Comparison of ENCODE assay signal across 22 cellular contexts in the genomic region with DNA sequence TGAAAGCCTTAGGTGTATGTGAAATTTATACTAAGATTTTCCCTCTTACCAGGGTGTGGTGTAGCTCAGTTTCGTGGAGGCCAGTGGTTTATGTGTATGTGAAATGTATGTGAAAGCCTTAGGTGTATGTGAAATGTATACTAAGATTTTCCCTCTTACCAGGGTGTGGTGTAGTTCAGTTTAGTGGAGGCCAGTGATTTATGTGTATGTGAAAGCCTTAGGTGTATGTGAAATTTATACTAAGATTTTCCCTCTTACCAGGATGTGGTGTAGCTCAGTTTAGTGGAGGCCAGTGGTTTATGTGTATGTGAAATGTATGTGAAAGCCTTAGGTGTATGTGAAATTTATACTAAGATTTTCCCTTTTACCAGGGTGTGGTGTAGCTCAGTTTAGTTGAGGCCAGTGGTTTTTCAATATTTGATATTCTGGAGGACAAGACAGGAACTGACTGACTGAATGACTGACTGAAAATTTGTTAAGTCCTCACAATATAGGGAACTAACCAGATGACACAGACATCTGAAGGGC.
DNase-seq lines count a peak whose midpoint lies in the region; ATAC-seq and TF ChIP-seq lines count a peak whose summit lies in the region.
"Had no signal": no experiment of that assay in that cellular context is flagged by ENCODE, and none has a peak within 500 bp of the region (broad histone marks: within the 10 kb centered on the region; RNA-seq: fewer than 3 reads in every experiment).

No MANE protein-coding gene starts in this region.

- no peak overlapping the region for H3K4me3 ChIP-seq in suprapubic skin
- H3K4me3 ChIP-seq in lower lobe of right lung: no peak overlapping the region
- H3K4me3 ChIP-seq: ascending aorta, thoracic aorta had no signal

- H3K27ac ChIP-seq in suprapubic skin: no peak overlapping the region
- no peak overlapping the region for H3K27ac ChIP-seq in lower lobe of right lung
- H3K27ac ChIP-seq: ascending aorta, thoracic aorta had no signal

- DNase-seq in stimulated activated naive CD8-positive, alpha-beta T cell treated with anti-CD3 and anti-CD28 coated beads, Interleukin-15, amount 100 ng/mL, for 72 hours: no peak
- no peak for DNase-seq in stimulated activated naive CD8-positive, alpha-beta T cell treated with anti-CD3 and anti-CD28 coated beads, Interleukin-15, Interleukin-2, amounts not matched to agents 100 U/mL and 50 U/mL, for 24 hours
- no peak for DNase-seq in activated effector memory CD4-positive, alpha-beta T cell treated with anti-CD3 and anti-CD28 coated beads, Interleukin-2, amount 50 U/mL, for 16 hours
- DNase-seq in suprapubic skin (ENCODE audit: low spot score in 2 of 2) (no peak), lower lobe of right lung (no peak)
- DNase-seq: ACHN; activated CD8-positive, alpha-beta T cell treated with anti-CD3 and anti-CD28 coated beads for 36 hours; CD4-positive, alpha-beta memory T cell; glutamatergic neuron; immature natural killer cell; mesenchymal stem cell; NCI-H187; NCI-H524 treated with DMSO at 0.1 percent for 48 hours had no signal

- intact Hi-C loops in lower lobe of right lung (cut with DNase I): no loop called here

- H3K4me1 Mint-ChIP-seq in stimulated activated naive CD8-positive, alpha-beta T cell treated with anti-CD3 and anti-CD28 coated beads, Interleukin-15, amount 100 ng/mL, for 72 hours: no peaks in the 10 kb centered on the region
- H3K4me1 Mint-ChIP-seq: CD4-positive, alpha-beta memory T cell; immature natural killer cell had no signal

- TF ChIP-seq EP300 in suprapubic skin (IDR thresholded peaks at IDR 0.05): no peak

- no peaks in the 10 kb centered on the region for H3K9me3 Mint-ChIP-seq in stimulated activated naive CD8-positive, alpha-beta T cell treated with anti-CD3 and anti-CD28 coated beads, Interleukin-15, amount 100 ng/mL, for 72 hours
- H3K9me3 Mint-ChIP-seq: activated CD8-positive, alpha-beta T cell treated with anti-CD3 and anti-CD28 coated beads for 36 hours; dendritic cell treated with granulocyte-macrophage colony-stimulating factor and Interleukin-4, amounts not matched to agents 40 ng/mL and 50 ng/mL, for 4 days; immature natural killer cell had no signal

- H3K27me3 ChIP-seq in suprapubic skin: no peaks in the 10 kb centered on the region
- no peaks in the 10 kb centered on the region for H3K27me3 ChIP-seq in lower lobe of right lung (ENCODE audit: low read depth)
- H3K27me3 ChIP-seq: ascending aorta had no signal

- 67% methylated on average over 1 of the region's 1 CpG for WGBS in suprapubic skin

- no peak overlapping the region for H3K27ac Mint-ChIP-seq in stimulated activated naive CD8-positive, alpha-beta T cell treated with anti-CD3 and anti-CD28 coated beads, Interleukin-15, amount 100 ng/mL, for 72 hours
- H3K27ac Mint-ChIP-seq: activated CD8-positive, alpha-beta T cell treated with anti-CD3 and anti-CD28 coated beads for 36 hours; CD4-positive, alpha-beta memory T cell; dendritic cell treated with granulocyte-macrophage colony-stimulating factor and Interleukin-4, amounts not matched to agents 40 ng/mL and 50 ng/mL, for 4 days; immature natural killer cell had no signal

- TF ChIP-seq CTCF in suprapubic skin (IDR thresholded peaks at IDR 0.05) (no peak), lower lobe of right lung (IDR thresholded peaks at IDR 0.05) (no peak)

- H3K9me3 ChIP-seq in suprapubic skin (no peaks in the 10 kb centered on the region), lower lobe of right lung (no peaks in the 10 kb centered on the region)
- H3K9me3 ChIP-seq: ascending aorta, thoracic aorta had no signal

- H3K4me1 ChIP-seq in suprapubic skin (no peaks in the 10 kb centered on the region), lower lobe of right lung (no peaks in the 10 kb centered on the region)
- H3K4me1 ChIP-seq: ascending aorta had no signal

- no peaks in the 10 kb centered on the region for H3K27me3 Mint-ChIP-seq in stimulated activated naive CD8-positive, alpha-beta T cell treated with anti-CD3 and anti-CD28 coated beads, Interleukin-15, amount 100 ng/mL, for 72 hours
- H3K27me3 Mint-ChIP-seq: activated CD8-positive, alpha-beta T cell treated with anti-CD3 and anti-CD28 coated beads for 36 hours; CD4-positive, alpha-beta memory T cell; dendritic cell treated with granulocyte-macrophage colony-stimulating factor and Interleukin-4, amounts not matched to agents 40 ng/mL and 50 ng/mL, for 4 days had no signal

- TF ChIP-seq POLR2A in suprapubic skin (IDR thresholded peaks at IDR 0.05): no peak

- no peak overlapping the region for H3K4me3 Mint-ChIP-seq in stimulated activated naive CD8-positive, alpha-beta T cell treated with anti-CD3 and anti-CD28 coated beads, Interleukin-15, amount 100 ng/mL, for 72 hours
- H3K4me3 Mint-ChIP-seq: activated CD8-positive, alpha-beta T cell treated with anti-CD3 and anti-CD28 coated beads for 36 hours; CD4-positive, alpha-beta memory T cell; dendritic cell treated with granulocyte-macrophage colony-stimulating factor and Interleukin-4, amounts not matched to agents 40 ng/mL and 50 ng/mL, for 4 days; immature natural killer cell; neural crest cell had no signal

- no peaks in the 10 kb centered on the region for H3K36me3 ChIP-seq in suprapubic skin
- no peaks in the 10 kb centered on the region for H3K36me3 ChIP-seq in lower lobe of right lung
- H3K36me3 ChIP-seq: ascending aorta, thoracic aorta had no signal

- ATAC-seq in stimulated activated naive CD8-positive, alpha-beta T cell treated with anti-CD3 and anti-CD28 coated beads, Interleukin-15, amount 100 ng/mL, for 72 hours: peak; percentile 78
- ATAC-seq in stimulated activated naive CD8-positive, alpha-beta T cell treated with anti-CD3 and anti-CD28 coated beads, Interleukin-15, Interleukin-2, amounts not matched to agents 100 U/mL and 50 U/mL, for 24 hours: no peak
- peak; percentile 59 for ATAC-seq in GM21423 (IDR thresholded peaks at IDR 0.05; ENCODE audit: unreplicated experiment)
- peak; percentile 65 for ATAC-seq in HG03108 (IDR thresholded peaks at IDR 0.05; ENCODE audit: unreplicated experiment)
- no peak for ATAC-seq in lower lobe of right lung
- no peak for ATAC-seq in HG03571 (IDR thresholded peaks at IDR 0.05; ENCODE audit: unreplicated experiment)
- ATAC-seq: activated CD8-positive, alpha-beta T cell treated with anti-CD3 and anti-CD28 coated beads for 36 hours; esophagus mucosa; Panc1 had no signal

Comparison
In these comparisons a context has a peak if more than half of its experiments do, and no peak if none do; other contexts are left out.
1. ATAC-seq: peak in stimulated activated naive CD8-positive, alpha-beta T cell treated with anti-CD3 and anti-CD28 coated beads, Interleukin-15, amount 100 ng/mL, for 72 hours (single experiment), GM21423 (single experiment) and HG03108 (single experiment); none in stimulated activated naive CD8-positive, alpha-beta T cell treated with anti-CD3 and anti-CD28 coated beads, Interleukin-15, Interleukin-2, amounts not matched to agents 100 U/mL and 50 U/mL, for 24 hours (single experiment), lower lobe of right lung (0 of 2) and HG03571 (single experiment).